ENCODE assay signal across 30 cellular contexts in the genomic region with DNA sequence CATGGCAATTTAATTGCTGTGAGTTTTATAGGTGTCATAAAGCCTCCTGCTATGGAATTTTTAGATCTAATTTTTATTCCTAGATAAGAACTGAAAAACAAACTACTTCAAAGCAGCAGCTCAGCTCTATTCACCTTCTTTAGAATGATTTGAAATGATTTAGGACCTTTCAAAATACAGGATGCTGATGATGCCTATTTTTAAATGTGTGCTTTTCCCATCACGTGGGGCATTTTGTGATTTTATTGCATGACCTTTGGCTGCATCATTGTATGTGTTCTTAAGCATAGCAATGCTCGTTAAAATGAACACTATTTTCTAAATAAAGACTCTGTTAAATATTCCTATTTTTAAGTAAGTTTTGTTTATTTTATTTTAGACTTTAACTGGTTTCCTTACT.
"Had no signal": no experiment of that assay in that cellular context is flagged by ENCODE, and none has a peak within 500 bp of the region (broad histone marks: within the 10 kb centered on the region; RNA-seq: fewer than 3 reads in every experiment).

No MANE protein-coding gene starts in this region.

- ATAC-seq: activated naive CD4-positive, alpha-beta T cell treated with anti-CD3 and anti-CD28 coated beads, Interleukin-2, amount 50 U/mL, for 72 hours; activated T-cell treated with anti-CD3 and anti-CD28 coated beads, Interleukin-2, amount 50 U/mL, for 72 hours; effector memory CD8-positive, alpha-beta T cell; gastroesophageal sphincter; T-helper 17 cell had no signal

- H3K27me3 ChIP-seq: ascending aorta, breast epithelium, cardiac muscle cell, esophagus squamous epithelium, gastroesophageal sphincter had no signal

- H3K9me3 ChIP-seq: ascending aorta, breast epithelium, esophagus squamous epithelium, gastroesophageal sphincter had no signal

- H3K36me3 ChIP-seq: ascending aorta, breast epithelium, cardiac muscle cell, esophagus squamous epithelium, gastroesophageal sphincter had no signal

- H3K27ac ChIP-seq: ascending aorta, breast epithelium, cardiac muscle cell, epithelial cell of prostate, esophagus squamous epithelium, gastroesophageal sphincter had no signal

- H3K4me3 ChIP-seq: ascending aorta, breast epithelium, cardiac muscle cell, esophagus squamous epithelium, gastroesophageal sphincter had no signal

- H3K4me1 ChIP-seq: ascending aorta, breast epithelium, esophagus squamous epithelium, gastroesophageal sphincter had no signal

- DNase-seq: activated CD4-positive, alpha-beta memory T cell treated with anti-CD3 and anti-CD28 coated beads, Interleukin-2, amount 10 ng/mL, durations not matched to agents 7 days and 5 days; activated CD4-positive, alpha-beta T cell treated with anti-CD3 and anti-CD28 coated beads for 4 hours; activated CD4-positive, alpha-beta T cell treated with anti-CD3 and anti-CD28 coated beads, Interleukin-2, amount 10 ng/mL, durations not matched to agents 7 days and 5 days; activated CD4-positive, alpha-beta T cell treated with anti-CD3 and anti-CD28 coated beads, Interleukin-2, amount 50 U/mL, for 4 hours; activated CD4-positive, CD25-positive, alpha-beta regulatory T cell; activated CD4-positive, CD25-positive, alpha-beta regulatory T cell treated with anti-CD3 and anti-CD28 coated beads, Interleukin-2, amount 50 U/mL, for 72 hours; activated CD8-positive, alpha-beta memory T cell treated with anti-CD3 and anti-CD28 coated beads, Interleukin-2, amount 50 U/mL, for 48 hours; activated gamma-delta T cell; activated naive CD4-positive, alpha-beta T cell; activated naive CD4-positive, alpha-beta T cell treated with anti-CD3 and anti-CD28 coated beads, Interleukin-2, amount 10 ng/mL, durations not matched to agents 7 days and 5 days; activated naive CD8-positive, alpha-beta T cell treated with anti-CD3 and anti-CD28 coated beads, Interleukin-2, amount 10 ng/mL, durations not matched to agents 7 days and 5 days; activated T-cell treated with anti-CD3 and anti-CD28 coated beads for 4 hours; activated T-cell treated with anti-CD3 and anti-CD28 coated beads, Interleukin-2, amount 50 U/mL, for 24 hours; activated T-cell treated with anti-CD3 and anti-CD28 coated beads, Interleukin-2, amount 50 U/mL, for 72 hours; cortex of kidney; dermis blood vessel endothelial cell; effector CD4-positive, alpha-beta T cell; effector memory CD8-positive, alpha-beta T cell; esophagus squamous epithelium; foreskin melanocyte; head of caudate nucleus; T-helper 1 cell; T-helper 17 cell; T1000 had no signal
